8 cellular contexts compared by ENCODE assay signal in genomic region chr15:60128000-60128376, GRCh38.
DNase-seq lines count a peak whose midpoint lies in the region; FAIRE-seq and TF ChIP-seq lines count a peak whose summit lies in the region.

No MANE protein-coding gene starts in this region.

- H3K27me3 Mint-ChIP-seq in activated T-helper 1 cell treated with anti-CD3 and anti-CD28 coated beads, Interleukin-12 subunit alpha, Interleukin-12 subunit beta, Interleukin-2, Interleukin-4 antibody, amounts not matched to agents 30 ng/mL and 10 ng/mL and 1 ng/mL, durations not matched to agents 14 hours and 24 hours and 36 hours (ENCODE audit: insufficient read depth), result peaks cover 11% of the 10 kb centered on the region

- H3K4me3 ChIP-seq in keratinocyte (ENCODE audit: control insufficient read depth in 2 of 3, extremely low read depth in 1 of 3, insufficient read depth in 2 of 3, low read depth in 1 of 3, low read length in 3 of 3) (peak overlapping the region; percentile 27 to 68 (median 65)), stomach smooth muscle (ENCODE audit: low read length in 2 of 2) (peak overlapping the region; percentile 83 to 90)

- H3K4me1 ChIP-seq in keratinocyte (ENCODE audit: control insufficient read depth, extremely low read depth, insufficient read depth, low read length), result peaks cover 9% of the 10 kb centered on the region
- H3K4me1 ChIP-seq in stomach smooth muscle (ENCODE audit: control insufficient read depth, insufficient read depth, low read length), result no peaks in the 10 kb centered on the region

- peak overlapping the region; percentile 82 for H3K4me3 Mint-ChIP-seq in activated T-helper 1 cell treated with anti-CD3 and anti-CD28 coated beads, Interleukin-12 subunit alpha, Interleukin-12 subunit beta, Interleukin-2, Interleukin-4 antibody, amounts not matched to agents 30 ng/mL and 10 ng/mL and 1 ng/mL, durations not matched to agents 14 hours and 24 hours and 36 hours

- H2AFZ ChIP-seq in keratinocyte (ENCODE audit: control insufficient read depth, low read length), result peak overlapping the region; percentile 56

- H3K9ac ChIP-seq in keratinocyte (ENCODE audit: control insufficient read depth, extremely low read depth, insufficient read depth, low read length), result peak overlapping the region; percentile 66
- H3K9ac ChIP-seq in stomach smooth muscle (ENCODE audit: low read length in 2 of 2), result peak overlapping the region; percentile 79 to 96

- no peak for FAIRE-seq in HTR-8/SVneo (lab: Jason Lieb, UNC)
- no peak for FAIRE-seq in keratinocyte (lab: Jason Lieb, UNC)

- no peaks in the 10 kb centered on the region for H3K9me3 Mint-ChIP-seq in activated T-helper 1 cell treated with anti-CD3 and anti-CD28 coated beads, Interleukin-12 subunit alpha, Interleukin-12 subunit beta, Interleukin-2, Interleukin-4 antibody, amounts not matched to agents 30 ng/mL and 10 ng/mL and 1 ng/mL, durations not matched to agents 14 hours and 24 hours and 36 hours

- H3K27me3 ChIP-seq in keratinocyte (ENCODE audit: control insufficient read depth, extremely low read depth, insufficient read depth, low read length) (no peaks in the 10 kb centered on the region), stomach smooth muscle (ENCODE audit: control insufficient read depth in 1 of 2, insufficient read depth in 2 of 2, low read length in 2 of 2) (no peaks in the 10 kb centered on the region)

- peak overlapping the region; percentile 51 for H3K27ac ChIP-seq in keratinocyte (ENCODE audit: control insufficient read depth, insufficient read depth, low read length)
- H3K27ac ChIP-seq in stomach smooth muscle (ENCODE audit: low read length), result peak overlapping the region; percentile 79

- TF ChIP-seq CTCF in keratinocyte (optimal IDR thresholded peaks at IDR 0.05 in 1 of 3, IDR thresholded peaks at IDR 0.05 in 1 of 3, conservative IDR thresholded peaks at IDR 0.05 in 1 of 3; ENCODE audit: extremely low read depth in 1 of 3, insufficient read depth in 2 of 3, low read length in 3 of 3) (no peak), GM20000 (IDR thresholded peaks at IDR 0.05; ENCODE audit: extremely low read depth, missing control alignments) (no peak)

- dilution Hi-C loops in keratinocyte (cut with MboI; ENCODE audit: extremely low pct_ligation_motif_present, low sequenced_read_pairs), result no loop called here

- H3K79me2 ChIP-seq in keratinocyte (ENCODE audit: control insufficient read depth, insufficient read depth, low read length), result no peaks in the 10 kb centered on the region

- peak overlapping the region; percentile 80 for H3K27ac Mint-ChIP-seq in activated T-helper 1 cell treated with anti-CD3 and anti-CD28 coated beads, Interleukin-12 subunit alpha, Interleukin-12 subunit beta, Interleukin-2, Interleukin-4 antibody, amounts not matched to agents 30 ng/mL and 10 ng/mL and 1 ng/mL, durations not matched to agents 14 hours and 24 hours and 36 hours

- intact Hi-C loops in activated T-helper 1 cell treated with anti-CD3 and anti-CD28 coated beads, Interleukin-12 subunit alpha, Interleukin-12 subunit beta, Interleukin-2, Interleukin-4 antibody, amounts not matched to agents 30 ng/mL and 10 ng/mL and 1 ng/mL, durations not matched to agents 14 hours and 24 hours and 36 hours (cut with micrococcal nuclease), result loop anchor here (1.0 to 10.0 kb wide), 6 partner anchors 27 to 436 kb away; partner anchors contain the start of gene ANXA2

- peak overlapping the region; percentile 80 for H3K4me2 ChIP-seq in keratinocyte (ENCODE audit: control insufficient read depth, extremely low read depth, insufficient read depth, low read depth, low read length)

- no peaks in the 10 kb centered on the region for H3K9me1 ChIP-seq in keratinocyte (ENCODE audit: control insufficient read depth, extremely low read depth, insufficient read depth, low read length)

- H4K20me1 ChIP-seq in keratinocyte (ENCODE audit: control insufficient read depth, extremely low read depth, insufficient read depth, low read length), result no peaks in the 10 kb centered on the region

- H3K9me3 ChIP-seq in keratinocyte (ENCODE audit: control insufficient read depth, low read depth, low read length) (no peaks in the 10 kb centered on the region), stomach smooth muscle (ENCODE audit: control insufficient read depth in 2 of 2, low read length in 2 of 2) (no peaks in the 10 kb centered on the region)

- DNase-seq in HTR-8/SVneo (ENCODE audit: insufficient read length, low spot score) (peak; percentile 5), keratinocyte (ENCODE audit: low read depth, low spot score) (no peak), GM20000 (ENCODE audit: low spot score) (no peak), mucosa of gallbladder (ENCODE audit: low spot score) (no peak), GDM1 (lab: John Stamatoyannopoulos, UW) (no peak)
- no peak for DNase-seq in activated T-helper 1 cell treated with anti-CD3 and anti-CD28 coated beads, Interleukin-12 subunit alpha, Interleukin-12 subunit beta, Interleukin-2, Interleukin-4 antibody, amounts not matched to agents 30 ng/mL and 10 ng/mL and 1 ng/mL, durations not matched to agents 14 hours and 24 hours and 36 hours (ENCODE audit: low spot score)
- no peak for DNase-seq in stimulated activated CD4-positive, alpha-beta T cell treated with anti-CD3 and anti-CD28 coated beads, Interleukin-2, amount 100 ng/mL, for 48 hours

- no peaks in the 10 kb centered on the region for H3K36me3 Mint-ChIP-seq in activated T-helper 1 cell treated with anti-CD3 and anti-CD28 coated beads, Interleukin-12 subunit alpha, Interleukin-12 subunit beta, Interleukin-2, Interleukin-4 antibody, amounts not matched to agents 30 ng/mL and 10 ng/mL and 1 ng/mL, durations not matched to agents 14 hours and 24 hours and 36 hours (ENCODE audit: low read depth)

- peaks cover 57% of the 10 kb centered on the region for H3K4me1 Mint-ChIP-seq in activated T-helper 1 cell treated with anti-CD3 and anti-CD28 coated beads, Interleukin-12 subunit alpha, Interleukin-12 subunit beta, Interleukin-2, Interleukin-4 antibody, amounts not matched to agents 30 ng/mL and 10 ng/mL and 1 ng/mL, durations not matched to agents 14 hours and 24 hours and 36 hours (ENCODE audit: low read depth)

- H3K36me3 ChIP-seq in keratinocyte (ENCODE audit: control insufficient read depth in 2 of 2, extremely low read depth in 1 of 2, insufficient read depth in 2 of 2, low read length in 2 of 2) (no peaks in the 10 kb centered on the region), stomach smooth muscle (ENCODE audit: control insufficient read depth in 2 of 2, insufficient read depth in 2 of 2, low read length in 2 of 2) (no peaks in the 10 kb centered on the region)
